In the genomic region with DNA sequence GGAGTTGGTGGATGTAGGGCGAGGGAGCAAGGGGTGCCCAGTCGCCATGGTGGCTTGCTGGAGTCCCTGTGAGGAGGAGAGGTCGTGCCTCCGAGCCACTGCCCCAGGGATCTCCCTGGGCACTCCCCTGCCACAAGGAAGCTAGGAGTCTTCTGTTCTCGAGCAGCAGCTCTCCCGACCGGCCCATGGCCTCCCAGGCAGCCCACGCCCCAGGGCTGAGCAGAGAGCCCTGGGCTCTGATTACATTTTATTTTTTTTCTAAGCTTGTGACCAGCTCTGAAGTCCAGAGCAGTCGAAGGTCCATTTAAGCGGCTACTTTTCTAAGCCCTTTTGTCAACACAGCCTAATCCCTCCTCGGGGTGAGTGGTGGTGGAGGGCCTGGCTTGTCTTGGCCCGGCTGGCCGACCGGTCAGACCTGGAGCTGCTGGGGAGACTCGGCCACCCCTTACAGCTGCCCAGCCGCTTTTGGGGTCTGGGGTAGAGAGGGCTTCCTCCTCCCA, we compare ENCODE assay signal across 8 cellular contexts. TPM values are rescaled to one million over a fixed set of nuclear protein-coding genes. Genes with fewer than 3 reads are reported as not detected.
DNase-seq lines count a peak whose midpoint lies in the region; ATAC-seq, FAIRE-seq and TF ChIP-seq lines count a peak whose summit lies in the region.

No MANE protein-coding gene starts in this region.

- ATAC-seq in HG03139 (IDR thresholded peaks at IDR 0.05; ENCODE audit: unreplicated experiment) (no peak), HG02884 (IDR thresholded peaks at IDR 0.05; ENCODE audit: unreplicated experiment) (no peak)

- H3K4me1 ChIP-seq in HEK293 (ENCODE audit: control insufficient read depth, insufficient read depth, low read length) (no peaks in the 10 kb centered on the region), smooth muscle cell (ENCODE audit: low read depth) (peaks cover 40% of the 10 kb centered on the region)

- H3K27me3 ChIP-seq in bronchial epithelial cell (ENCODE audit: control insufficient read depth, insufficient read depth, low read length) (no peaks in the 10 kb centered on the region), smooth muscle cell (ENCODE audit: low read depth) (no peaks in the 10 kb centered on the region)

- H3K79me2 ChIP-seq in smooth muscle cell (ENCODE audit: low read depth), result peaks cover 65% of the 10 kb centered on the region

- H3F3A ChIP-seq in smooth muscle cell (ENCODE audit: low read depth), result peaks cover 18% of the 10 kb centered on the region

- CTCF ChIA-PET in HEK293 (lab: Yijun Ruan, JAX), result interaction anchor here (2.6 kb wide), 1 partner anchor 158 kb away, joined by 13 read pairs; no protein-coding TSS in a partner anchor

- POLR2A ChIA-PET in HEK293 (lab: Yijun Ruan, JAX), result no interaction called here

- WGBS in smooth muscle cell (ENCODE audit: low lambda C conversion rate), result 19% methylated on average over 16 of the region's 16 CpGs

- H3K4me3 ChIP-seq in HEK293 (ENCODE audit: low read depth, low read length) (no peak overlapping the region), bronchial epithelial cell (ENCODE audit: low read depth, low read length) (peak overlapping the region; percentile 74), smooth muscle cell (peak overlapping the region; percentile 76)

- no peak overlapping the region for H2AFZ ChIP-seq in smooth muscle cell (ENCODE audit: low read depth)

- H3K9me3 ChIP-seq in HEK293 (ENCODE audit: control insufficient read depth, insufficient read depth, low read depth, low read length) (no peaks in the 10 kb centered on the region), smooth muscle cell (replicated peaks; ENCODE audit: low read depth) (no peaks in the 10 kb centered on the region)

- no peak for DNase-seq in bronchial epithelial cell (ENCODE audit: low read depth)
- peak; percentile 76 for DNase-seq in islet precursor cell
- no peak for DNase-seq in smooth muscle cell (lab: John Stamatoyannopoulos, UW; ENCODE audit: unreplicated experiment)
- no peak for DNase-seq in GM19238 (ENCODE audit: insufficient read length, low spot score)
- DNase-seq in NCI-H1092 (lab: John Stamatoyannopoulos, UW), result no peak

- TF ChIP-seq CTCF in HEK293 (tag by site-specific recombination; IDR thresholded peaks at IDR 0.05) (no peak), bronchial epithelial cell (IDR thresholded peaks at IDR 0.05; ENCODE audit: insufficient read depth, low read length, severe bottlenecking) (no peak), smooth muscle cell (IDR thresholded peaks at IDR 0.05; ENCODE audit: borderline replicate concordance, insufficient read depth, poor library complexity, severe bottlenecking) (no peak)

- H3K27ac ChIP-seq in HEK293 (ENCODE audit: extremely low read depth, low read depth, low read length) (no peak overlapping the region), smooth muscle cell (ENCODE audit: low read depth) (peak overlapping the region; percentile 30)

- peaks cover 64% of the 10 kb centered on the region for H4K20me1 ChIP-seq in smooth muscle cell (ENCODE audit: low read depth)

- peak overlapping the region; percentile 100 for H3K4me2 ChIP-seq in smooth muscle cell

- H3K9ac ChIP-seq in smooth muscle cell (ENCODE audit: low read depth), result peak overlapping the region; percentile 29

- FAIRE-seq in bronchial epithelial cell (lab: Jason Lieb, UNC), result no peak

- no peaks in the 10 kb centered on the region for H3K36me3 ChIP-seq in HEK293 (ENCODE audit: control insufficient read depth in 2 of 2, insufficient read depth in 1 of 2, low read length in 2 of 2)
- peaks cover 1% of the 10 kb centered on the region for H3K36me3 ChIP-seq in bronchial epithelial cell (ENCODE audit: control insufficient read depth, insufficient read depth, low read length)
- no peaks in the 10 kb centered on the region for H3K36me3 ChIP-seq in smooth muscle cell (ENCODE audit: low read depth)

TF ChIP-seq in HEK293, 187 proteins besides CTCF, POLR2A, EP300 and RAD21:
- TF ChIP-seq ZNF488 (tag by site-specific recombination; IDR thresholded peaks at IDR 0.05), result no peak
- 0 out of 2 replicates have a peak, but pooled peaks have one; percentile 8 for TF ChIP-seq GLIS1 (tag by site-specific recombination; IDR thresholded peaks at IDR 0.05)
- TF ChIP-seq FEZF1 (tag by site-specific recombination; IDR thresholded peaks at IDR 0.05), result no peak
- TF ChIP-seq TCF7L2 (IDR thresholded peaks at IDR 0.05; ENCODE audit: borderline replicate concordance, low read depth, low read length), result no peak
- 0 out of 2 replicates have a peak, but pooled peaks have one; percentile 13 for TF ChIP-seq ZBTB8A (tag by site-specific recombination; IDR thresholded peaks at IDR 0.05)
- TF ChIP-seq ZNF473 (tag by site-specific recombination; IDR thresholded peaks at IDR 0.05), result no peak
- no peak for TF ChIP-seq ZNF341 (tag by site-specific recombination; IDR thresholded peaks at IDR 0.05; ENCODE audit: low read depth)

RNA-seq across cellular contexts. Expression of gene RXRA, which starts 2.1 kb away (rescaled TPM):
- 16.8 and 21.3 TPM in 2 replicates for total RNA-seq in bronchial epithelial cell
- total RNA-seq in smooth muscle cell, result 8.9 and 13.7 TPM in 2 replicates
- 23.1 and 25.3 TPM in 2 replicates for polyA plus RNA-seq in smooth muscle cell
